Comparison of ENCODE assay signal across 28 cellular contexts in genomic region chr15:66870880-66871388, GRCh38.
"Had no signal": no experiment of that assay in that cellular context is flagged by ENCODE, and none has a peak within 500 bp of the region (broad histone marks: within the 10 kb centered on the region; RNA-seq: fewer than 3 reads in every experiment).

No MANE protein-coding gene starts in this region.

- H3K4me3 Mint-ChIP-seq: dendritic cell treated with granulocyte-macrophage colony-stimulating factor and Interleukin-4, amounts not matched to agents 40 ng/mL and 50 ng/mL, for 4 days; effector memory CD8-positive, alpha-beta T cell; endodermal cell; mesothelial cell of epicardium; naive B cell had no signal

- DNase-seq: cortex of kidney; effector CD8-positive, alpha-beta T cell; effector memory CD8-positive, alpha-beta T cell; endodermal cell; erythroblast; esophagus squamous epithelium; foreskin fibroblast; foreskin melanocyte; gastrocnemius medialis; glutamatergic neuron; head of caudate nucleus; heart right ventricle; hippocampal formation; left cardiac atrium; left lung; left ventricle myocardium superior; lower lobe of right lung; mesenchymal stem cell; mucosa of descending colon; naive B cell had no signal

- H3K4me1 ChIP-seq: colonic mucosa, esophagus squamous epithelium, gastrocnemius medialis had no signal

- H3K27ac Mint-ChIP-seq: dendritic cell treated with granulocyte-macrophage colony-stimulating factor and Interleukin-4, amounts not matched to agents 40 ng/mL and 50 ng/mL, for 4 days; effector memory CD8-positive, alpha-beta T cell; endodermal cell; mesothelial cell of epicardium; naive B cell had no signal

- H3K36me3 Mint-ChIP-seq: naive B cell had no signal

- H3K27ac ChIP-seq: colonic mucosa, epithelial cell of prostate, esophagus squamous epithelium, gastrocnemius medialis, heart right ventricle, left lung, lower lobe of right lung had no signal

- H3K9me3 Mint-ChIP-seq: dendritic cell treated with granulocyte-macrophage colony-stimulating factor and Interleukin-4, amounts not matched to agents 40 ng/mL and 50 ng/mL, for 4 days; effector memory CD8-positive, alpha-beta T cell; endodermal cell had no signal

- H3K9me3 ChIP-seq: colonic mucosa, esophagus squamous epithelium, gastrocnemius medialis, left lung, lower lobe of right lung, mucosa of descending colon had no signal

- ATAC-seq: effector memory CD8-positive, alpha-beta T cell; esophagus mucosa; gastrocnemius medialis; heart right ventricle; left cardiac atrium; left lung; left ventricle myocardium superior; lower lobe of right lung; mucosa of descending colon had no signal

- H3K27me3 ChIP-seq: colonic mucosa, esophagus squamous epithelium, gastrocnemius medialis, heart right ventricle, left lung had no signal

- H3K36me3 ChIP-seq: colonic mucosa, esophagus squamous epithelium, gastrocnemius medialis, heart right ventricle, left lung, lower lobe of right lung had no signal

- FAIRE-seq: endometrium, islet of Langerhans, keratinocyte had no signal

- H3K4me3 ChIP-seq: colonic mucosa, esophagus squamous epithelium, gastrocnemius medialis, heart right ventricle, left lung, lower lobe of right lung, mucosa of descending colon had no signal
